In the genomic region with DNA sequence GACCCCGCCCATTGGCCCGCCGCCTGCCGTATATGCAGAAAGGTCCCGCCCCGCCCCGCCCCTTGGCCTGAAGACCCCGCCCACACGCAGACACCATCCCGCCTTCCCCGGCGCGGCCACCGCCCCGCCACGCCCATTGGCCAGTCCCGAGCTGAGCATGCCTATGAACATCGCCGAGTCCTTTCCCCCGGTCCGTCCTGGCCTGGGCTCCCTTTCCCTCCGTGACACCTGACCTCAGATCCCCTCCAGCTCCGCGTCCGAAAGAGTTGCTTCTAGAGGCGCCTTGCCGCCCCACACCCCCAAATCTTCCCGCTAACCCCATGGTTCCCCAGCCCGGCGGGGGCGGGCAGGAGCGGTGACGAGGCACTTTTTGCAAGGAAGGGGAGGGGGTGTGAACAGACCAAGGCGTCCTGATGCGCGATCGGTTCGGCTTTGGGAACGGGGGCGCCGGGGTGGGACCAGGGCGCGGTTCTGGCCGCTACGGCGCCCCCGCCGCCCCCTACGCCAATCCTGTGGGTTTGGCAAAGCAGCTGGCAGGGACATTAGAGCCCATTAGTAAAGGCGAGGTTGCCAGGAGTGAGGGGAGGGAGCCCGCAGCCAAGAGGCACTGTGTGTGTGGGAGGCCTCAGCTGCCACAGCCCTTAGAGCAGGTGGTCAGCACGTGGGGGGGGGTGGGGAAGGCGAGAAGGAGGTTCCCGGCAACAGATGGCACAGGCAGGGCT, we compare ENCODE assay signal across 8 cellular contexts. TPM values are rescaled to one million over a fixed set of nuclear protein-coding genes. Genes with fewer than 3 reads are reported as not detected.
A peak's percentile ranks its signal among the peaks of the same experiment; 100 is the strongest.
DNase-seq lines count a peak whose midpoint lies in the region; ATAC-seq and TF ChIP-seq lines count a peak whose summit lies in the region.

No MANE protein-coding gene starts in this region.

- TF ChIP-seq CTCF in OCI-LY7 (conservative IDR thresholded peaks at IDR 0.05; ENCODE audit: low read length), result no peak

- H3K27ac Mint-ChIP-seq in IgD-negative memory B cell, result peak overlapping the region in 2 of 3 donors; percentile 46 to 90

- H4K20me1 ChIP-seq in BLaER1 treated with 17β-estradiol and CSF1 and Interleukin-3, amounts not matched to agents 10 nM and 100 nM, result peaks cover 0 to 20% (median 0%) of the 10 kb centered on the region in 11 experiments; a peak in 4 of 22 replicates
- no peaks in the 10 kb centered on the region for H4K20me1 ChIP-seq in OCI-LY7 (ENCODE audit: insufficient read depth, low read length)

- ATAC-seq in GM19455 (IDR thresholded peaks at IDR 0.05; ENCODE audit: unreplicated experiment), result peak; percentile 49

- peak overlapping the region; percentile 54 to 80 (median 74) for H3K4me3 ChIP-seq in BLaER1 treated with 17β-estradiol and CSF1 and Interleukin-3, amounts not matched to agents 10 nM and 100 nM
- H3K4me3 ChIP-seq in OCI-LY7 (ENCODE audit: low read depth, low read length, poor library complexity, severe bottlenecking) (peak overlapping the region; percentile 66), mucosa of rectum (ENCODE audit: low read length in 2 of 2) (peak overlapping the region; percentile 65 to 70)

- DNase-seq in OCI-LY7 (ENCODE audit: low spot score) (peak; percentile 88), activated T-cell treated with anti-CD3 and anti-CD28 coated beads for 48 hours (ENCODE audit: low read depth) (peak; percentile 88), epithelial cell of prostate (ENCODE audit: low read depth, low spot score) (no peak)
- peak; percentile 69 to 70 for DNase-seq in stimulated activated CD8-positive, alpha-beta memory T cell treated with anti-CD3 and anti-CD28 coated beads, Interleukin-4, amount 100 ng/mL, for 1 hour (ENCODE audit: low read depth in 2 of 2, low spot score in 1 of 2)

- H3K36me3 ChIP-seq in BLaER1 treated with 17β-estradiol and CSF1 and Interleukin-3, amounts not matched to agents 10 nM and 100 nM, result peaks cover 2 to 37% (median 13%) of the 10 kb centered on the region in 11 experiments; a peak in 19 of 22 replicates
- H3K36me3 ChIP-seq in OCI-LY7 (ENCODE audit: insufficient read depth, low read length), result no peaks in the 10 kb centered on the region
- H3K36me3 ChIP-seq in mucosa of rectum (ENCODE audit: control insufficient read depth in 2 of 2, insufficient read depth in 2 of 2, low read length in 2 of 2), result peaks cover 11 to 20% of the 10 kb centered on the region in 2 donors

- no peaks in the 10 kb centered on the region for H3K27me3 ChIP-seq in BLaER1 treated with 17β-estradiol and CSF1 and Interleukin-3, amounts not matched to agents 10 nM and 100 nM
- no peaks in the 10 kb centered on the region for H3K27me3 ChIP-seq in mucosa of rectum (ENCODE audit: control insufficient read depth in 2 of 2, insufficient read depth in 2 of 2, low read length in 2 of 2)

- peak overlapping the region; percentile 91 to 100 (median 97) for H3K4me2 ChIP-seq in BLaER1 treated with 17β-estradiol and CSF1 and Interleukin-3, amounts not matched to agents 10 nM and 100 nM
- peak overlapping the region; percentile 95 for H3K4me2 ChIP-seq in OCI-LY7 (ENCODE audit: low read length)

- intact Hi-C loops in OCI-LY7 (cut with micrococcal nuclease; ENCODE audit: unreplicated experiment), result no loop called here

- H3K79me2 ChIP-seq in OCI-LY7 (ENCODE audit: insufficient read depth, low read depth, low read length), result no peaks in the 10 kb centered on the region

- no peaks in the 10 kb centered on the region for H3K9me3 ChIP-seq in BLaER1 treated with 17β-estradiol and CSF1 and Interleukin-3, amounts not matched to agents 10 nM and 100 nM (replicated peaks in 1 of 11)
- H3K9me3 ChIP-seq in OCI-LY7 (ENCODE audit: low read length) (no peaks in the 10 kb centered on the region), mucosa of rectum (ENCODE audit: control insufficient read depth in 2 of 2, low read length in 2 of 2) (no peaks in the 10 kb centered on the region)

- no TSS peak for BruUV-seq in OCI-LY7 (replicated peaks; lab: Mats Ljungman, UMichigan)

- H3K9me3 Mint-ChIP-seq in IgD-negative memory B cell, result no peaks in the 10 kb centered on the region

- POLR2A ChIA-PET in OCI-LY7 (lab: Charles Lee), result interaction anchor here (0.6 to 0.9 kb wide), 4 partner anchors 25 to 1148 kb away, joined by 3 to 5 read pairs (median 4); no protein-coding TSS in a partner anchor

- H3K9ac ChIP-seq in BLaER1 treated with 17β-estradiol and CSF1 and Interleukin-3, amounts not matched to agents 10 nM and 100 nM, result peak overlapping the region; percentile 65 to 88 (median 85); a peak in 21 of 22 replicates
- H3K9ac ChIP-seq in mucosa of rectum (ENCODE audit: low read depth in 1 of 2, low read length in 2 of 2), result peak overlapping the region in 1 of 2 donors; percentile 72

- H3K27ac ChIP-seq in BLaER1 treated with 17β-estradiol and CSF1 and Interleukin-3, amounts not matched to agents 10 nM and 100 nM, result peak overlapping the region; percentile 27 to 93 (median 84); a peak in 21 of 22 replicates
- H3K27ac ChIP-seq in OCI-LY7 (ENCODE audit: low read depth, low read length, poor library complexity, severe bottlenecking) (peak overlapping the region; percentile 23), epithelial cell of prostate (peak overlapping the region; percentile 37), mucosa of rectum (ENCODE audit: low read depth in 2 of 2, low read length in 2 of 2) (peak overlapping the region; percentile 63 to 79)

- H3K27me3 Mint-ChIP-seq in IgD-negative memory B cell, result no peaks in the 10 kb centered on the region

- H3K4me3 Mint-ChIP-seq in IgD-negative memory B cell, result peak overlapping the region; percentile 73 to 98 (median 94)

- H2AFZ ChIP-seq in OCI-LY7 (ENCODE audit: low read length), result peak overlapping the region; percentile 87

- no peaks in the 10 kb centered on the region for H3K9me2 ChIP-seq in OCI-LY7 (ENCODE audit: insufficient read depth, low read length)

- H3K4me1 ChIP-seq in BLaER1 treated with 17β-estradiol and CSF1 and Interleukin-3, amounts not matched to agents 10 nM and 100 nM, result peaks cover 27 to 45% (median 38%) of the 10 kb centered on the region in 10 experiments
- H3K4me1 ChIP-seq in OCI-LY7 (ENCODE audit: insufficient read depth, low read length, poor library complexity, severe bottlenecking) (peaks cover 17% of the 10 kb centered on the region), mucosa of rectum (ENCODE audit: control insufficient read depth in 2 of 2, insufficient read depth in 2 of 2, low read length in 2 of 2) (peaks cover 20 to 32% of the 10 kb centered on the region in 2 donors)

- CTCF ChIA-PET in OCI-LY7 (lab: Charles Lee; ENCODE audit: unreplicated experiment), result no interaction called here

- H3K36me3 Mint-ChIP-seq in IgD-negative memory B cell, result no peaks in the 10 kb centered on the region

- peaks cover 0 to 6% (median 4%) of the 10 kb centered on the region in 3 donors for H3K4me1 Mint-ChIP-seq in IgD-negative memory B cell

RNA-seq across cellular contexts. Expression of a gene that starts 0.4 kb away (rescaled TPM):
- polyA plus RNA-seq in IgD-negative memory B cell, result 4.0 TPM
- total RNA-seq in OCI-LY7 (2014; rRNA removed; shearing (Covaris generic)), result 4.1 and 4.9 TPM in 2 replicates
- 7.1 and 8.9 TPM in 2 replicates for total RNA-seq in OCI-LY7 (2022)

RNA-seq across cellular contexts. Expression of a gene that starts 25.8 kb away (rescaled TPM):
- 24.2 TPM for polyA plus RNA-seq in IgD-negative memory B cell
- 34.9 and 39.3 TPM in 2 replicates for total RNA-seq in OCI-LY7 (2014; rRNA removed; shearing (Covaris generic))
- total RNA-seq in OCI-LY7 (2022), result 32.5 and 34.6 TPM in 2 replicates

RNA-seq across cellular contexts. Expression of a gene that starts 26.1 kb away (rescaled TPM):
- 8.8 TPM for polyA plus RNA-seq in IgD-negative memory B cell
- total RNA-seq in OCI-LY7 (2014; rRNA removed; shearing (Covaris generic)), result 4.0 and 6.5 TPM in 2 replicates
- 5.2 and 5.5 TPM in 2 replicates for total RNA-seq in OCI-LY7 (2022)

RNA-seq across cellular contexts. Expression of a gene that starts 59.4 kb away (rescaled TPM):
- polyA plus RNA-seq in IgD-negative memory B cell, result 4.9 TPM
- 3.3 and 5.0 TPM in 2 replicates for total RNA-seq in OCI-LY7 (2014; rRNA removed; shearing (Covaris generic))
- total RNA-seq in OCI-LY7 (2022), result 52.1 and 54.8 TPM in 2 replicates

Comparison
In these comparisons a context has a peak if more than half of its experiments do, and no peak if none do; other contexts are left out.
1. H3K27ac ChIP-seq: peak in every context shown above with its lines; median percentile 84 in BLaER1 treated with 17β-estradiol and CSF1 and Interleukin-3, amounts not matched to agents 10 nM and 100 nM; 71 in mucosa of rectum; 37 in epithelial cell of prostate; 23 in OCI-LY7.